ENCODE assay signal across 8 cellular contexts in the genomic region with DNA sequence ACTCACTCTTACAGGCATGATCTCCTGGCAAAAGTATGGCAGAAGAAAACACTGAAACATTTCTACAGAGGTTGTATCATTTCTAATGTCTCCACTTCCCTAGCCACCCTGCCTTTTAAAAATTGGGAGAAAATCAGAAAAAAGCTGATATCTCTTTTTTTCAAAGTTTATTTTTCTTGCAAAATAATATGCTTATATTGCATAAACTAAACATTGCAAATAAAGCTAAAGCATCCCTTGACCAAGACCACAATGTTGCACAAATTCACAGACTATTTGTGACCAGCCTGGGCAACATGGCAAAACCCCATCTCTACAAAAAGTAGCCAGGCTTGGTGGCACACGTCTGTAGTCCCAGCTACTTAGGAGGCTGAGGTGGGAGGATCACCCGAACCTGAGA.
"Had no signal": no experiment of that assay in that cellular context is flagged by ENCODE, and none has a peak within 500 bp of the region (broad histone marks: within the 10 kb centered on the region; RNA-seq: fewer than 3 reads in every experiment).

No MANE protein-coding gene starts in this region.

- DNase-seq: GDM1, GF-D8 had no signal

- H3K4me3 ChIP-seq: GM12878 had no signal

- FAIRE-seq: G401.6, GM12878, GM12891, GM12892, GM18507, GM19239 had no signal

- ATAC-seq: GM12878 had no signal
